11 cellular contexts compared by ENCODE assay signal in the genomic region with DNA sequence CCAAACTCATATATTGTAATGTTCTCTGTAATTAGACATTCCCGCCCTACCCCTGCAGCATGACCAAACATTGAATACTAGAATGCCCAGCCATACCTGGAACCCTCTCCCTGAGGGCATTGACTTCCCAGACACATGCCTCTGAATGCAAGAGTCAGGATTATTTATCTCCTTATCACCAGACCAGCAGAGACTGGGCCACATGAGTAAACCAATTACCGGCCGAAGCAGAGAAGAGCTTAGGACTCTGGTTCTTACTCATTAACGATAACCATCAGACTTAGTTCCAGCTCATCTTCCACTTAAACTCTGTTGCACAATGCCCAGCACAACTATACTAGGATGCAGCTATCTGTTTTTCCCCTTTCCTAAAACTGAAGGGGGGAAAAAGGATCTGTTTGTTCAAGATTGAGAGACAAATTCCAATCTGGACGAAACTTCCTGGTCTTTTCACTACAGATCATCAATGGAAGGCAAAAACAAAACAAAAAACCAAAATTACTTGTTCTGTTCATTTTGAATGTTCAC.
DNase-seq lines count a peak whose midpoint lies in the region; ATAC-seq and TF ChIP-seq lines count a peak whose summit lies in the region.
"Had no signal": no experiment of that assay in that cellular context is flagged by ENCODE, and none has a peak within 500 bp of the region (broad histone marks: within the 10 kb centered on the region; RNA-seq: fewer than 3 reads in every experiment).

No MANE protein-coding gene starts in this region.

- TF ChIP-seq POLR2A in suprapubic skin (IDR thresholded peaks at IDR 0.05), result no peak

- H3K9me3 ChIP-seq in hepatocyte (ENCODE audit: low read depth) (no peaks in the 10 kb centered on the region), suprapubic skin (no peaks in the 10 kb centered on the region)
- H3K9me3 ChIP-seq: SJCRH30 had no signal

- H3K36me3 ChIP-seq in hepatocyte (replicated peaks; ENCODE audit: insufficient read depth, low read depth) (no peaks in the 10 kb centered on the region), suprapubic skin (no peaks in the 10 kb centered on the region)
- H3K36me3 ChIP-seq: SJCRH30 had no signal

- TF ChIP-seq CTCF in hepatocyte (IDR thresholded peaks at IDR 0.05; ENCODE audit: poor library complexity) (no peak), suprapubic skin (IDR thresholded peaks at IDR 0.05) (no peak)

- no peaks in the 10 kb centered on the region for H3K9me2 ChIP-seq in hepatocyte (replicated peaks; ENCODE audit: insufficient read depth)

- peaks cover 2% of the 10 kb centered on the region for H3K79me2 ChIP-seq in hepatocyte

- no peak for TF ChIP-seq EP300 in suprapubic skin (IDR thresholded peaks at IDR 0.05)

- H3K27me3 ChIP-seq in hepatocyte, result no peaks in the 10 kb centered on the region
- H3K27me3 ChIP-seq in suprapubic skin, result no peaks in the 10 kb centered on the region
- H3K27me3 ChIP-seq: SJCRH30 had no signal

- no peak overlapping the region for H3K4me2 ChIP-seq in hepatocyte

- WGBS in hepatocyte (ENCODE audit: low lambda C conversion rate, missing lambda C conversion rate), result 50% methylated on average over 5 of the region's 5 CpGs
- 68% methylated on average over 5 of the region's 5 CpGs for WGBS in suprapubic skin

- ATAC-seq in SK-N-SH treated with all-trans-retinoic acid at 6 μM for 48 hours, result peak; percentile 91
- ATAC-seq in GM21576 (IDR thresholded peaks at IDR 0.05; ENCODE audit: unreplicated experiment), result no peak
- ATAC-seq: activated naive CD8-positive, alpha-beta T cell treated with anti-CD3 and anti-CD28 coated beads, Interleukin-2, amount 50 U/mL, for 24 hours had no signal

- H3K4me1 ChIP-seq in hepatocyte (ENCODE audit: insufficient read depth) (peaks cover 8% of the 10 kb centered on the region), suprapubic skin (peaks cover 23% of the 10 kb centered on the region)

- no peak overlapping the region for H3K27ac ChIP-seq in hepatocyte
- H3K27ac ChIP-seq in suprapubic skin, result peak overlapping the region; percentile 66
- H3K27ac ChIP-seq: SJCRH30 had no signal

- H3K4me3 ChIP-seq in hepatocyte (no peak overlapping the region), suprapubic skin (no peak overlapping the region)
- H3K4me3 ChIP-seq: SJCRH30 had no signal

- H4K20me1 ChIP-seq in hepatocyte (ENCODE audit: insufficient read depth, poor library complexity, severe bottlenecking), result no peaks in the 10 kb centered on the region

- DNase-seq in SIG-M5 treated with dmso at 0.1 percent for 504 hours (lab: John Stamatoyannopoulos, UW; ENCODE audit: unreplicated experiment), result peak; percentile 40
- no peak for DNase-seq in SIG-M5 (lab: John Stamatoyannopoulos, UW)
- DNase-seq in hepatocyte (ENCODE audit: low spot score), result peak; percentile 48
- no peak for DNase-seq in suprapubic skin (ENCODE audit: low spot score in 2 of 2)
- no peak for DNase-seq in activated effector memory CD4-positive, alpha-beta T cell treated with Interleukin-2 at 50 U/mL for 16 hours
- DNase-seq in Kasumi-1 (lab: John Stamatoyannopoulos, UW), result no peak
- DNase-seq: 8988T; activated naive CD8-positive, alpha-beta T cell treated with anti-CD3 and anti-CD28 coated beads, Interleukin-2, amount 50 U/mL, for 24 hours; SJCRH30 had no signal

- no peak overlapping the region for H2AFZ ChIP-seq in hepatocyte

TF ChIP-seq in SK-N-SH treated with all-trans-retinoic acid at 6 μM for 48 hours, 23 proteins besides CTCF, POLR2A, EP300 and RAD21:
- TF ChIP-seq ZFP30 (CRISPR knock-in tag; IDR thresholded peaks at IDR 0.05) (peak; percentile 47; the same call in 1 of the 2 replicates), ARNTL (CRISPR knock-in tag; IDR thresholded peaks at IDR 0.05; ENCODE audit: borderline replicate concordance, low read depth) (0 out of 2 replicates have a peak, but pooled peaks have one; percentile 31), ESRRG (CRISPR knock-in tag; IDR thresholded peaks at IDR 0.05) (peak; percentile 84; the same call in 1 of the 2 replicates), TCF4 (CRISPR knock-in tag; IDR thresholded peaks at IDR 0.05; ENCODE audit: borderline replicate concordance) (peak; percentile 96), ZC3H10 (CRISPR knock-in tag; IDR thresholded peaks at IDR 0.05) (no peak), BACH2 (CRISPR knock-in tag; IDR thresholded peaks at IDR 0.05; ENCODE audit: borderline replicate concordance) (no peak), PPARA (CRISPR knock-in tag; IDR thresholded peaks at IDR 0.05; ENCODE audit: borderline replicate concordance) (peak; percentile 83; the same call in 1 of the 2 replicates), TOX (CRISPR knock-in tag; IDR thresholded peaks at IDR 0.05; ENCODE audit: borderline replicate concordance) (no peak), TSHZ2 (CRISPR knock-in tag; IDR thresholded peaks at IDR 0.05) (peak; percentile 88), CSDC2 (CRISPR knock-in tag; IDR thresholded peaks at IDR 0.05) (peak; percentile 61; the same call in 1 of the 2 replicates), ZNF565 (CRISPR knock-in tag; conservative IDR thresholded peaks at IDR 0.05; ENCODE audit: low read depth) (peak; percentile 66; the same call in 1 of the 2 replicates), ZNF70 (CRISPR knock-in tag; IDR thresholded peaks at IDR 0.05) (no peak; the same call in 1 of the 2 replicates), ZFP3 (CRISPR knock-in tag; IDR thresholded peaks at IDR 0.05) (peak; percentile 71), ZNF8 (CRISPR knock-in tag; IDR thresholded peaks at IDR 0.05) (peak; percentile 70), SNAI2 (CRISPR knock-in tag; IDR thresholded peaks at IDR 0.05) (peak; percentile 79; the same call in 1 of the 2 replicates), ISL1 (CRISPR knock-in tag; IDR thresholded peaks at IDR 0.05) (peak; percentile 90), GLIS3 (CRISPR knock-in tag; IDR thresholded peaks at IDR 0.05) (0 out of 2 replicates have a peak, but pooled peaks have one; percentile 70)
- TF ChIP-seq, protein P1, sequence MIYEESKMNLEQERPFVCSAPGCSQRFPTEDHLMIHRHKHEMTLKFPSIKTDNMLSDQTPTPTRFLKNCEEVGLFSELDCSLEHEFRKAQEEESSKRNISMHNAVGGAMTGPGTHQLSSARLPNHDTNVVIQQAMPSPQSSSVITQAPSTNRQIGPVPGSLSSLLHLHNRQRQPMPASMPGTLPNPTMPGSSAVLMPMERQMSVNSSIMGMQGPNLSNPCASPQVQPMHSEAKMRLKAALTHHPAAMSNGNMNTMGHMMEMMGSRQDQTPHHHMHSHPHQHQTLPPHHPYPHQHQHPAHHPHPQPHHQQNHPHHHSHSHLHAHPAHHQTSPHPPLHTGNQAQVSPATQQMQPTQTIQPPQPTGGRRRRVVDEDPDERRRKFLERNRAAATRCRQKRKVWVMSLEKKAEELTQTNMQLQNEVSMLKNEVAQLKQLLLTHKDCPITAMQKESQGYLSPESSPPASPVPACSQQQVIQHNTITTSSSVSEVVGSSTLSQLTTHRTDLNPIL (CRISPR knock-in tag; IDR thresholded peaks at IDR 0.05; ENCODE audit: low read depth), result peak; percentile 70
- TF ChIP-seq, protein P2, sequence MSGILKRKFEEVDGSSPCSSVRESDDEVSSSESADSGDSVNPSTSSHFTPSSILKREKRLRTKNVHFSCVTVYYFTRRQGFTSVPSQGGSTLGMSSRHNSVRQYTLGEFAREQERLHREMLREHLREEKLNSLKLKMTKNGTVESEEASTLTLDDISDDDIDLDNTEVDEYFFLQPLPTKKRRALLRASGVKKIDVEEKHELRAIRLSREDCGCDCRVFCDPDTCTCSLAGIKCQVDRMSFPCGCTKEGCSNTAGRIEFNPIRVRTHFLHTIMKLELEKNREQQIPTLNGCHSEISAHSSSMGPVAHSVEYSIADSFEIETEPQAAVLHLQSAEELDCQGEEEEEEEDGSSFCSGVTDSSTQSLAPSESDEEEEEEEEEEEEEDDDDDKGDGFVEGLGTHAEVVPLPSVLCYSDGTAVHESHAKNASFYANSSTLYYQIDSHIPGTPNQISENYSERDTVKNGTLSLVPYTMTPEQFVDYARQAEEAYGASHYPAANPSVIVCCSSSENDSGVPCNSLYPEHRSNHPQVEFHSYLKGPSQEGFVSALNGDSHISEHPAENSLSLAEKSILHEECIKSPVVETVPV (CRISPR knock-in tag; IDR thresholded peaks at IDR 0.05), result peak; percentile 73; the same call in 1 of the 2 replicates

Comparison
In these comparisons a context has a peak if more than half of its experiments do, and no peak if none do; other contexts are left out.
1. DNase-seq: peak in SIG-M5 treated with dmso at 0.1 percent for 504 hours (single experiment) and hepatocyte (single experiment); none in SIG-M5 (single experiment), suprapubic skin (0 of 2), activated effector memory CD4-positive, alpha-beta T cell treated with Interleukin-2 at 50 U/mL for 16 hours (single experiment) and Kasumi-1 (0 of 2).